In the genomic region with DNA sequence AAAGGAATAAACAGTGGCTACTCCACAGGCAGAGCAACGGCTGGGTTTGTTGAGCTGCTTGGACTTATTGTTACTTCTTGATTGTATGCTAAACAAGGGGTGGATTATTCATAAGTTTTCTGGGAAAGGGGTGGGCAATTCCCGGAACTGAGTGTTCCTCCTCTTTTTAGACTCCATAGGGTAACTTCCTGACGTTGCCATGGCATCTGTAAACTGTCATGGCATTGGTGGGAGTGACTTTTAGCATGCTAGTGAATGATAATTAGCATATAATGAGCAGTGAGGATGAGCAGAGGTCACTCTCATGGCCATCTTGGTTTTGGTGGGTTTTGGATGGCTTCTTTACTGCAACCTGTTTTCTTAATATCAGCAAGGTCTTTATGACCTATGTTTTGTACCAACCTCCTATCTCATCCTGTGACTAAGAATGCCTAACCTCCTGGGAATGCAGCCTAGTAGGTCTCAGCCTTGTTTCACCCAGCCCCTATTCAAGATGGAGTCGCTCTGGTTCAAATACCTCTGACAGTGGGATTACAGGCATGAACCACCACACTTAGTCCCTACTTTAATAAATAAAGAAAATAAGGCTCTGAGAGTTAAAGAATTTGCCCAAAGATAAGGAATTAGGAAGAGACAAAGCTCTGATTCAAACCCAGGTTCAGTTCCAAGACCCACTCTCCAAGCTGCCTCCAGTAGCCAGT, we compare ENCODE assay signal across 13 cellular contexts.
DNase-seq lines count a peak whose midpoint lies in the region; ATAC-seq and TF ChIP-seq lines count a peak whose summit lies in the region.
"Had no signal": no experiment of that assay in that cellular context is flagged by ENCODE, and none has a peak within 500 bp of the region (broad histone marks: within the 10 kb centered on the region; RNA-seq: fewer than 3 reads in every experiment).

No MANE protein-coding gene starts in this region.

- in situ Hi-C loops in SK-MEL-5 (cut with HindIII; ENCODE audit: low pct_unique_long_range_greater_than_20kb, low sequenced_read_pairs), result loop anchor here (25.0 kb wide), 1 partner anchor 148 kb away; no protein-coding TSS in a partner anchor

- peak overlapping the region; percentile 89 for H2AFZ ChIP-seq in HCT116 (ENCODE audit: low read depth, low read length, poor library complexity, severe bottlenecking)

- no peak for TF ChIP-seq RAD21 in HCT116 (IDR thresholded peaks at IDR 0.05; ENCODE audit: low read depth)

- H3K4me3 ChIP-seq in HCT116 (replicated peaks in 1 of 2; ENCODE audit: low read depth in 1 of 2, low read length in 2 of 2) (no peak overlapping the region), fibroblast of mammary gland (ENCODE audit: control insufficient read depth, low read depth, low read length) (no peak overlapping the region), stomach smooth muscle (ENCODE audit: low read length in 2 of 2) (no peak overlapping the region)
- H3K4me3 ChIP-seq: lung, skin epidermis had no signal

- BruUV-seq in HCT116 (replicated peaks; lab: Mats Ljungman, UMichigan), result no TSS peak

- no peak for TF ChIP-seq POLR2A in HCT116 (IDR thresholded peaks at IDR 0.05; ENCODE audit: borderline replicate concordance, extremely low read depth, insufficient read depth, insufficient read length)

- H3K9me3 ChIP-seq in HCT116 (ENCODE audit: control insufficient read depth in 1 of 2, insufficient read depth in 1 of 2, low read depth in 1 of 2, low read length in 2 of 2), result no peaks in the 10 kb centered on the region
- H3K9me3 ChIP-seq in stomach smooth muscle (ENCODE audit: control insufficient read depth in 2 of 2, low read length in 2 of 2), result no peaks in the 10 kb centered on the region
- H3K9me3 ChIP-seq: vagina had no signal

- H3K4me2 ChIP-seq in HCT116 (ENCODE audit: low read length), result peak overlapping the region; percentile 63

- peaks cover 0 to 5% of the 10 kb centered on the region in 2 experiments; a peak in 2 of 4 replicates for H3K4me1 ChIP-seq in HCT116 (ENCODE audit: control insufficient read depth in 1 of 2, insufficient read depth in 2 of 2, low read length in 2 of 2)
- H3K4me1 ChIP-seq in stomach smooth muscle (ENCODE audit: control insufficient read depth, insufficient read depth, low read length), result no peaks in the 10 kb centered on the region
- H3K4me1 ChIP-seq: BE2C, vagina had no signal

- DNase-seq in HCT116 (ENCODE audit: low read depth, low spot score), result no peak
- DNase-seq in SK-MEL-5 (ENCODE audit: low read depth, low spot score), result peak; percentile 26
- DNase-seq in fibroblast of mammary gland (ENCODE audit: low read depth), result peak; percentile 25
- DNase-seq in activated CD4-positive, alpha-beta T cell treated with anti-CD3 and anti-CD28 coated beads, Interleukin-2, amount 50 U/mL, for 48 hours, result no peak
- no peak for DNase-seq in HuH-7.5 (ENCODE audit: low spot score)

- CTCF ChIA-PET in HCT116 (lab: Charles Lee), result interaction anchor here (0.6 to 1.9 kb wide), 36 partner anchors 9 to 447 kb away, joined by 3 to 61 read pairs (median 4); no protein-coding TSS in a partner anchor

- H4K20me1 ChIP-seq in HCT116 (ENCODE audit: insufficient read depth), result no peaks in the 10 kb centered on the region

- 0 out of 2 replicates have a peak, but pooled peaks have one; percentile 4 for ATAC-seq in HCT116
- ATAC-seq in GM19467 (IDR thresholded peaks at IDR 0.05; ENCODE audit: unreplicated experiment), result no peak

- RAD21 ChIA-PET in HCT116 (lab: Charles Lee; ENCODE audit: low non-redundant PET in 1 of 2, low total read pairs in 2 of 2, uncharacterized antibody in 2 of 2, unreplicated experiment in 2 of 2), result interaction anchor here (0.7 to 1.5 kb wide), 6 partner anchors 13 to 394 kb away, joined by 3 to 7 read pairs (median 4); no protein-coding TSS in a partner anchor

- H3K9ac ChIP-seq in HCT116 (ENCODE audit: low read length) (no peak overlapping the region), stomach smooth muscle (ENCODE audit: low read length in 2 of 2) (peak overlapping the region; percentile 0 to 2)

- POLR2A ChIA-PET in HCT116 (lab: Charles Lee), result interaction anchor here (0.8 to 1.2 kb wide), 3 partner anchors 9 to 13 kb away, joined by 3 to 4 read pairs (median 3); no protein-coding TSS in a partner anchor

- peaks cover 10% of the 10 kb centered on the region; the same call in 1 of the 2 replicates for H3K27me3 ChIP-seq in HCT116 (ENCODE audit: insufficient read depth, low read length)
- H3K27me3 ChIP-seq in stomach smooth muscle (ENCODE audit: control insufficient read depth in 1 of 2, insufficient read depth in 2 of 2, low read length in 2 of 2), result peaks cover 0 to 8% of the 10 kb centered on the region in 2 donors
- H3K27me3 ChIP-seq: BE2C, vagina had no signal

- intact Hi-C loops in HCT116 (cut with micrococcal nuclease), result no loop called here

- no peaks in the 10 kb centered on the region for H3K36me3 ChIP-seq in HCT116 (ENCODE audit: control insufficient read depth in 1 of 2, insufficient read depth in 2 of 2, low read length in 2 of 2)
- no peaks in the 10 kb centered on the region for H3K36me3 ChIP-seq in stomach smooth muscle (ENCODE audit: control insufficient read depth in 2 of 2, insufficient read depth in 2 of 2, low read length in 2 of 2)
- H3K36me3 ChIP-seq: BE2C, heart left ventricle, vagina, WERI-Rb-1 had no signal

- H3K9me2 ChIP-seq in HCT116 (ENCODE audit: insufficient read depth), result no peaks in the 10 kb centered on the region

- H3K27ac ChIP-seq in HCT116 (ENCODE audit: low read depth, low read length) (no peak overlapping the region), stomach smooth muscle (ENCODE audit: low read length) (no peak overlapping the region)
- H3K27ac ChIP-seq: heart left ventricle, skin epidermis, vagina, WERI-Rb-1 had no signal

- H3K79me2 ChIP-seq in HCT116 (ENCODE audit: insufficient read depth, low read length), result no peaks in the 10 kb centered on the region

- no peak for TF ChIP-seq CTCF in HCT116 (IDR thresholded peaks at IDR 0.05 in 2 of 3, conservative IDR thresholded peaks at IDR 0.05 in 1 of 3; ENCODE audit: borderline replicate concordance in 1 of 3, insufficient read depth in 1 of 3, low read depth in 2 of 3, low read length in 2 of 3)
- TF ChIP-seq CTCF in fibroblast of mammary gland (conservative IDR thresholded peaks at IDR 0.05; ENCODE audit: control insufficient read depth, insufficient read depth, low read depth, low read length), result no peak

TF ChIP-seq in HCT116, 20 proteins besides CTCF, POLR2A, EP300 and RAD21:
- no peak for TF ChIP-seq SP1 (IDR thresholded peaks at IDR 0.05; ENCODE audit: low read depth)
- TF ChIP-seq FOSL1 (IDR thresholded peaks at IDR 0.05; ENCODE audit: low read depth), result no peak
- TF ChIP-seq ZNF274 (IDR thresholded peaks at IDR 0.05; ENCODE audit: low read depth, low read length), result no peak

Comparison
In these comparisons a context has a peak if more than half of its experiments do, and no peak if none do; other contexts are left out.
1. DNase-seq: peak in SK-MEL-5 (single experiment) and fibroblast of mammary gland (single experiment); none in HCT116 (single experiment), activated CD4-positive, alpha-beta T cell treated with anti-CD3 and anti-CD28 coated beads, Interleukin-2, amount 50 U/mL, for 48 hours (0 of 2) and HuH-7.5 (single experiment).